ENCODE assay signal across 9 cellular contexts in genomic region chr5:132257131-132258101, GRCh38. TPM values are rescaled to one million over a fixed set of nuclear protein-coding genes. Genes with fewer than 3 reads are reported as not detected.
DNase-seq lines count a peak whose midpoint lies in the region; ATAC-seq, FAIRE-seq and TF ChIP-seq lines count a peak whose summit lies in the region.
"Had no signal": no experiment of that assay in that cellular context is flagged by ENCODE, and none has a peak within 500 bp of the region (broad histone marks: within the 10 kb centered on the region; RNA-seq: fewer than 3 reads in every experiment).

Gene PDLIM4 (plus strand): TSS chr5:132257696. CDS start chr5:132257735, 39 bp downstream.

- CTCF ChIA-PET in T-cell (lab: Charles Lee): no interaction called here

- no peak for ATAC-seq in stimulated activated naive B cell treated with anti-CD40 and anti-IgM and Interleukin-4, amounts not matched to agents 10 μg/mL and 1 μg/mL and 100 μg/mL, for 72 hours (replicated peaks)
- ATAC-seq in HG03460 (IDR thresholded peaks at IDR 0.05; ENCODE audit: unreplicated experiment) (no peak), T-cell (replicated peaks in 1 of 4) (no peak)

- no peaks in the 10 kb centered on the region for H4K20me1 ChIP-seq in keratinocyte (ENCODE audit: control insufficient read depth, extremely low read depth, insufficient read depth, low read length)

- H3K79me2 ChIP-seq in keratinocyte (ENCODE audit: control insufficient read depth, insufficient read depth, low read length): peaks cover 28% of the 10 kb centered on the region

- TF ChIP-seq CTCF in brain (conservative IDR thresholded peaks at IDR 0.05) (no peak), keratinocyte (optimal IDR thresholded peaks at IDR 0.05 in 1 of 3, IDR thresholded peaks at IDR 0.05 in 1 of 3, conservative IDR thresholded peaks at IDR 0.05 in 1 of 3; ENCODE audit: extremely low read depth in 1 of 3, insufficient read depth in 2 of 3, low read length in 3 of 3) (no peak)

- peaks cover 43% of the 10 kb centered on the region for H3K4me1 Mint-ChIP-seq in brain
- peaks cover 9 to 21% of the 10 kb centered on the region in 2 donors for H3K4me1 Mint-ChIP-seq in stimulated activated naive B cell treated with anti-CD40 and anti-IgM and Interleukin-4, amounts not matched to agents 10 μg/mL and 1 μg/mL and 100 μg/mL, for 72 hours
- H3K4me1 Mint-ChIP-seq in T-cell: peaks cover 0 to 8% (median 6%) of the 10 kb centered on the region in 3 donors

- peak within 1 kb of the TSS; percentile 100 for H3K4me2 ChIP-seq in keratinocyte (ENCODE audit: control insufficient read depth, extremely low read depth, insufficient read depth, low read depth, low read length)

- dilution Hi-C loops in keratinocyte (cut with MboI; ENCODE audit: extremely low pct_ligation_motif_present, low sequenced_read_pairs): no loop called here

- H3K4me3 ChIP-seq in HUES6 (ENCODE audit: low read depth, low read length) (peak within 1 kb of the TSS; percentile 82), keratinocyte (ENCODE audit: control insufficient read depth in 2 of 3, extremely low read depth in 1 of 3, insufficient read depth in 2 of 3, low read depth in 1 of 3, low read length in 3 of 3) (peak within 1 kb of the TSS; percentile 74 to 95 (median 87))

- no peak for FAIRE-seq in keratinocyte (lab: Jason Lieb, UNC)

- H3K27me3 ChIP-seq in HUES6 (ENCODE audit: control insufficient read depth, insufficient read depth, low read length): peaks cover 25% of the 10 kb centered on the region
- H3K27me3 ChIP-seq in keratinocyte (ENCODE audit: control insufficient read depth, extremely low read depth, insufficient read depth, low read length): no peaks in the 10 kb centered on the region

- peak within 1 kb of the TSS; percentile 61 for H3K9ac ChIP-seq in HUES6 (ENCODE audit: low read length)
- H3K9ac ChIP-seq in keratinocyte (ENCODE audit: control insufficient read depth, extremely low read depth, insufficient read depth, low read length): peak within 1 kb of the TSS; percentile 94

- H3K9me1 ChIP-seq in keratinocyte (ENCODE audit: control insufficient read depth, extremely low read depth, insufficient read depth, low read length): peaks cover 2% of the 10 kb centered on the region

- H3K4me3 Mint-ChIP-seq in brain (peak within 1 kb of the TSS; percentile 74 to 88 (median 81)), T-cell (peak within 1 kb of the TSS in 1 of 3 donors; percentile 36)
- peak within 1 kb of the TSS; percentile 55 to 73 for H3K4me3 Mint-ChIP-seq in stimulated activated naive B cell treated with anti-CD40 and anti-IgM and Interleukin-4, amounts not matched to agents 10 μg/mL and 1 μg/mL and 100 μg/mL, for 72 hours

- H3K9me3 ChIP-seq in HUES6 (ENCODE audit: control insufficient read depth, insufficient read depth, low read depth, low read length) (no peaks in the 10 kb centered on the region), keratinocyte (ENCODE audit: control insufficient read depth, low read depth, low read length) (no peaks in the 10 kb centered on the region)

- peak within 1 kb of the TSS; percentile 51 for H2AFZ ChIP-seq in keratinocyte (ENCODE audit: control insufficient read depth, low read length)

- DNase-seq in keratinocyte (ENCODE audit: low read depth, low spot score): no peak
- DNase-seq in stimulated activated naive B cell treated with anti-CD40 and anti-IgM and Interleukin-4, amounts not matched to agents 10 μg/mL and 1 μg/mL and 100 μg/mL, for 72 hours: no peak
- no peak for DNase-seq in hippocampal formation (lab: John Stamatoyannopoulos, UW)
- DNase-seq in T-cell: no peak
- no peak for DNase-seq in midbrain (lab: John Stamatoyannopoulos, UW)

- H3K4me1 ChIP-seq in HUES6 (ENCODE audit: control insufficient read depth, insufficient read depth, low read length): peaks cover 31% of the 10 kb centered on the region
- H3K4me1 ChIP-seq in keratinocyte (ENCODE audit: control insufficient read depth, extremely low read depth, insufficient read depth, low read length): peaks cover 47% of the 10 kb centered on the region

- H3K27ac Mint-ChIP-seq in brain (peak within 1 kb of the TSS; percentile 70 to 97 (median 87)), T-cell (peak within 1 kb of the TSS in 1 of 2 donors; percentile 2)
- peak within 1 kb of the TSS; percentile 4 for H3K27ac Mint-ChIP-seq in stimulated activated naive B cell treated with anti-CD40 and anti-IgM and Interleukin-4, amounts not matched to agents 10 μg/mL and 1 μg/mL and 100 μg/mL, for 72 hours

- H3K27ac ChIP-seq in HUES6 (ENCODE audit: low read depth, low read length) (no peak within 1 kb of the TSS), keratinocyte (ENCODE audit: control insufficient read depth, insufficient read depth, low read length) (peak within 1 kb of the TSS; percentile 81)

- H3K27me3 Mint-ChIP-seq in brain (peaks cover 6% of the 10 kb centered on the region), T-cell (peaks cover 13 to 27% of the 10 kb centered on the region in 2 donors)
- peaks cover 32 to 36% of the 10 kb centered on the region in 2 donors for H3K27me3 Mint-ChIP-seq in stimulated activated naive B cell treated with anti-CD40 and anti-IgM and Interleukin-4, amounts not matched to agents 10 μg/mL and 1 μg/mL and 100 μg/mL, for 72 hours

- peaks cover 0 to 5% (median 0%) of the 10 kb centered on the region in 5 experiments for H3K9me3 Mint-ChIP-seq in brain
- H3K9me3 Mint-ChIP-seq in stimulated activated naive B cell treated with anti-CD40 and anti-IgM and Interleukin-4, amounts not matched to agents 10 μg/mL and 1 μg/mL and 100 μg/mL, for 72 hours: no peaks in the 10 kb centered on the region
- H3K9me3 Mint-ChIP-seq in T-cell: no peaks in the 10 kb centered on the region

- no peaks in the 10 kb centered on the region for H3K36me3 Mint-ChIP-seq in brain
- H3K36me3 Mint-ChIP-seq in stimulated activated naive B cell treated with anti-CD40 and anti-IgM and Interleukin-4, amounts not matched to agents 10 μg/mL and 1 μg/mL and 100 μg/mL, for 72 hours: no peaks in the 10 kb centered on the region
- H3K36me3 Mint-ChIP-seq in T-cell: no peaks in the 10 kb centered on the region

- POLR2A ChIA-PET in T-cell (lab: Charles Lee): no interaction called here

- H3K36me3 ChIP-seq in HUES6 (ENCODE audit: control insufficient read depth, insufficient read depth, low read length): no peaks in the 10 kb centered on the region; the same call in 1 of the 2 replicates
- H3K36me3 ChIP-seq in keratinocyte (ENCODE audit: control insufficient read depth in 2 of 2, extremely low read depth in 1 of 2, insufficient read depth in 2 of 2, low read length in 2 of 2): peaks cover 4 to 11% of the 10 kb centered on the region in 2 experiments

RNA-seq across cellular contexts. Expression of gene PDLIM4, which starts in this region (rescaled TPM):
- polyA plus RNA-seq in brain (ENCODE audit: insufficient read depth, low read depth, low replicate concordance) (15.9 TPM), keratinocyte (38.3 to 81.8 TPM (median 79.3 TPM) in 3 replicates)
- 25.2 TPM for polyA plus RNA-seq in keratinocyte (2011; ENCODE audit: low read depth)
- 78.0 and 173 TPM in 2 replicates for polyA plus RNA-seq in keratinocyte (2011; cell fraction: cytosol; rRNA removed)
- polyA plus RNA-seq in keratinocyte (2011; cell fraction: nucleus; rRNA removed): 81.9 and 115 TPM in 2 replicates
- polyA plus RNA-seq in keratinocyte (2012; ENCODE audit: low replicate concordance): 50.9 and 113 TPM in 2 replicates
- 44.2 to 86.3 TPM (median 59.6 TPM) in 3 replicates for polyA minus RNA-seq in keratinocyte
- polyA minus RNA-seq in keratinocyte (2011; cell fraction: cytosol; rRNA and poly(A)+ RNA removed): 134 TPM
- polyA minus RNA-seq in keratinocyte (2011; cell fraction: nucleus; rRNA and poly(A)+ RNA removed): 36.9 and 40.3 TPM in 2 replicates
- not detected for total RNA-seq in T-cell
- total RNA-seq: mononuclear cell had no signal
